8 cellular contexts compared by ENCODE assay signal in the genomic region with DNA sequence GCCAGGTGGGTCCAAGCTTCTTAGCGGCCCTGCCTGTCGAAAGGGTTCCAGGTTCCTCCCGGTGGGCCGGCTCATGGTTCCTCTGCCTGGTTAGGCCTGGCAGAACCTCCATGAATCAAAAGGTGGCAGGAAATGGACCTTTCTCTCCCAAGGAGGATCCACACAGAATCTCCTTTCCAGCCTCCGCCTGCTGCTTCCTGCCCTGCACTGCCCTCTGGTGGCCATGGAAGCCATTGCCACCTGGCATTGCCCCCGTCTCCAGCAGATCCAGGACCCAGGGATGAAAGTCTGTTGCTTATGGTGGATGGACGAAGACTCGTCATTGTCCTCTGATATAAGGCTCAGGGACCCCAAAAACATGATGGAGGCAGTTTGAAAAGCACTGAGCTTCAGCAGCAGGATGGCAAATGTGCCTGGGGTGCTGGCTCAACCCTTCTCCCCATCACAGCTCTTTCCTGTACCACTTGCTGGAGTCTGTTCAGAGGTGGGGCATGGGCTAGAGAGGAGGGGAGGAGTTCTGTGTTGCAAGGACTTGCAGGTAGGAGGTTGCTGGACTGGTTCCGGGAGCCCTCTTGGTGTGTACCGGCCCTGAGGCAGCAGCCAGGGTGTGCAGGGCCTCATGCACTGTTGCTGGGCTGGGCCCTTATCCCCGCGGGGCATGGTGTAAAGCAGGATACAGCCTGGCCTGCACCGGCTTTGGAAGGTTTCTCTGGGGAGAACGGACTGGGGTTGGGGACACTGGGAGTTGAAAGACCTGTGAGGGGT. TPM values are rescaled to one million over a fixed set of nuclear protein-coding genes. Genes with fewer than 3 reads are reported as not detected.
A peak's percentile ranks its signal among the peaks of the same experiment; 100 is the strongest.
DNase-seq lines count a peak whose midpoint lies in the region; ATAC-seq and TF ChIP-seq lines count a peak whose summit lies in the region.

No MANE protein-coding gene starts in this region.

- ATAC-seq in CD8-positive, alpha-beta T cell: peak; percentile 57
- peak; percentile 66 for ATAC-seq in GM21576 (IDR thresholded peaks at IDR 0.05; ENCODE audit: unreplicated experiment)
- ATAC-seq in activated naive CD8-positive, alpha-beta T cell treated with anti-CD3 and anti-CD28 coated beads, Interleukin-2, amount 50 U/mL, for 24 hours: peak; percentile 62
- peak; percentile 76 to 79 for ATAC-seq in left cardiac atrium
- no peak for ATAC-seq in HG03025 (IDR thresholded peaks at IDR 0.05; ENCODE audit: low FRiP score, unreplicated experiment)

- H3K4me3 ChIP-seq in CD8-positive, alpha-beta T cell (ENCODE audit: low read depth, low read length): no peak overlapping the region
- H3K4me3 ChIP-seq in retinal pigment epithelial cell (ENCODE audit: low read length): no peak overlapping the region

- peaks cover 37% of the 10 kb centered on the region for H3K4me1 Mint-ChIP-seq in CD8-positive, alpha-beta T cell (ENCODE audit: low read depth)
- peaks cover 29% of the 10 kb centered on the region for H3K4me1 Mint-ChIP-seq in activated naive CD8-positive, alpha-beta T cell treated with anti-CD3 and anti-CD28 coated beads, Interleukin-2, amount 50 U/mL, for 24 hours

- peaks cover 38% of the 10 kb centered on the region for H3K4me1 ChIP-seq in CD8-positive, alpha-beta T cell (ENCODE audit: insufficient read depth, low read length)

- H3K27me3 Mint-ChIP-seq in CD8-positive, alpha-beta T cell (ENCODE audit: low read depth): no peaks in the 10 kb centered on the region
- no peaks in the 10 kb centered on the region for H3K27me3 Mint-ChIP-seq in activated naive CD8-positive, alpha-beta T cell treated with anti-CD3 and anti-CD28 coated beads, Interleukin-2, amount 50 U/mL, for 24 hours

- no peaks in the 10 kb centered on the region for H3K36me3 ChIP-seq in CD8-positive, alpha-beta T cell (ENCODE audit: insufficient read depth, low read length)

- H3K27ac ChIP-seq in CD8-positive, alpha-beta T cell (ENCODE audit: low read depth, low read length): no peak overlapping the region

- CTCF ChIA-PET in CD8-positive, alpha-beta T cell (lab: Charles Lee): interaction anchor here (0.6 to 8.6 kb wide), 47 partner anchors 9 to 465 kb away, joined by 3 to 228 read pairs (median 5); a partner anchor contains a TSS

- intact Hi-C loops in CD8-positive, alpha-beta T cell (cut with DNase I, micrococcal nuclease): loop anchor here (1.0 to 10.0 kb wide), 10 partner anchors 13 to 463 kb away; a partner anchor contains a TSS
- intact Hi-C loops in left cardiac atrium (cut with DNase I): loop anchor here in 1 of 2 donors (5.0 kb wide), 2 partner anchors 52 to 242 kb away; no protein-coding TSS in a partner anchor

- POLR2A ChIA-PET in CD8-positive, alpha-beta T cell (lab: Charles Lee): interaction anchor here (0.7 to 4.6 kb wide), 5 partner anchors 13 to 191 kb away, joined by 3 to 55 read pairs (median 4); a partner anchor contains a TSS

- H3K27ac Mint-ChIP-seq in CD8-positive, alpha-beta T cell: peak overlapping the region; percentile 24
- no peak overlapping the region for H3K27ac Mint-ChIP-seq in activated naive CD8-positive, alpha-beta T cell treated with anti-CD3 and anti-CD28 coated beads, Interleukin-2, amount 50 U/mL, for 24 hours

- no peaks in the 10 kb centered on the region for H3K9me3 ChIP-seq in CD8-positive, alpha-beta T cell (ENCODE audit: low read length)

- H3K36me3 Mint-ChIP-seq in CD8-positive, alpha-beta T cell: no peaks in the 10 kb centered on the region
- no peaks in the 10 kb centered on the region for H3K36me3 Mint-ChIP-seq in activated naive CD8-positive, alpha-beta T cell treated with anti-CD3 and anti-CD28 coated beads, Interleukin-2, amount 50 U/mL, for 24 hours (ENCODE audit: low read depth)

- H3K4me3 Mint-ChIP-seq in CD8-positive, alpha-beta T cell: no peak overlapping the region
- no peak overlapping the region for H3K4me3 Mint-ChIP-seq in activated naive CD8-positive, alpha-beta T cell treated with anti-CD3 and anti-CD28 coated beads, Interleukin-2, amount 50 U/mL, for 24 hours

- no peaks in the 10 kb centered on the region for H3K9me3 Mint-ChIP-seq in CD8-positive, alpha-beta T cell
- no peaks in the 10 kb centered on the region for H3K9me3 Mint-ChIP-seq in activated naive CD8-positive, alpha-beta T cell treated with anti-CD3 and anti-CD28 coated beads, Interleukin-2, amount 50 U/mL, for 24 hours

- H3K27me3 ChIP-seq in CD8-positive, alpha-beta T cell (ENCODE audit: insufficient read depth, low read length): no peaks in the 10 kb centered on the region

- peak; percentile 99 for TF ChIP-seq CTCF in CD8-positive, alpha-beta T cell (IDR thresholded peaks at IDR 0.05)
- peak; percentile 100 for TF ChIP-seq CTCF in retinal pigment epithelial cell (conservative IDR thresholded peaks at IDR 0.05; ENCODE audit: low read depth, low read length)

- peak; percentile 51 to 91 (median 74) for DNase-seq in CD8-positive, alpha-beta T cell
- DNase-seq in NCI-H1105 (lab: John Stamatoyannopoulos, UW) (peak; percentile 66), SW480 (ENCODE audit: low spot score) (peak; percentile 66), left cardiac atrium (peak; percentile 79), retinal pigment epithelial cell (ENCODE audit: low read depth) (no peak)
- peak; percentile 82 for DNase-seq in activated naive CD8-positive, alpha-beta T cell treated with anti-CD3 and anti-CD28 coated beads, Interleukin-2, amount 50 U/mL, for 24 hours

RNA-seq across cellular contexts. Expression of a gene that starts 11.3 kb away (rescaled TPM):
- under 1 TPM in 1 of 2 experiments, not detected in 1; 0.14 TPM for total RNA-seq in CD8-positive, alpha-beta T cell
- 10 to 100 TPM; 47.7 to 94.5 TPM for total RNA-seq in left cardiac atrium

RNA-seq across cellular contexts. Expression of a gene that starts 30.6 kb away (rescaled TPM):
- under 1 TPM; 0.33 to 0.46 TPM for total RNA-seq in CD8-positive, alpha-beta T cell
- 1 to 10 TPM; 3.9 to 5.1 TPM for total RNA-seq in left cardiac atrium

RNA-seq across cellular contexts. Expression of a gene that starts 58.3 kb away (rescaled TPM):
- total RNA-seq in CD8-positive, alpha-beta T cell: under 1 TPM in 1 of 2 experiments, not detected in 1; 0.11 TPM
- under 1 TPM; 0.16 to 0.44 TPM for total RNA-seq in left cardiac atrium

Comparison
In these comparisons a context has a peak if more than half of its experiments do, and no peak if none do; other contexts are left out.
1. RNA of a gene that starts 11.3 kb away (total RNA-seq): 47.7 to 94.5 TPM in left cardiac atrium; 0.14 TPM in CD8-positive, alpha-beta T cell; every median in the first group is over 10 times any median in the second.